ENCODE assay signal across 8 cellular contexts in genomic region chr22:37316875-37317371, GRCh38. TPM values are rescaled to one million over a fixed set of nuclear protein-coding genes. Genes with fewer than 3 reads are reported as not detected.
DNase-seq lines count a peak whose midpoint lies in the region; ATAC-seq and TF ChIP-seq lines count a peak whose summit lies in the region.

No MANE protein-coding gene starts in this region.

- H3K4me1 ChIP-seq in psoas muscle (no peaks in the 10 kb centered on the region), aorta (ENCODE audit: control insufficient read depth in 1 of 2, insufficient read depth in 2 of 2, low read length in 2 of 2) (no peaks in the 10 kb centered on the region)

- intact Hi-C loops in cardiac septum (cut with DNase I) (loop anchor here (2.0 kb wide), 2 partner anchors 112 to 140 kb away; no protein-coding TSS in a partner anchor), psoas muscle (cut with DNase I) (loop anchor here (5.0 to 10.0 kb wide), 3 partner anchors 108 to 248 kb away; partner anchors contain the start of genes CDC42EP1 (in 1 of the 2) and ELFN2 (in 1 of the 2)), aorta (cut with DNase I) (loop anchor here in 1 of 2 donors (2.0 kb wide), 1 partner anchor 140 kb away; no protein-coding TSS in a partner anchor)

- no peak overlapping the region for H3K27ac Mint-ChIP-seq in activated naive CD8-positive, alpha-beta T cell treated with anti-CD3 and anti-CD28 coated beads, Interleukin-2, amount 50 U/mL, for 24 hours

- no peak overlapping the region for H3K4me3 Mint-ChIP-seq in activated naive CD8-positive, alpha-beta T cell treated with anti-CD3 and anti-CD28 coated beads, Interleukin-2, amount 50 U/mL, for 24 hours

- peaks cover 35% of the 10 kb centered on the region for H3K4me1 Mint-ChIP-seq in activated naive CD8-positive, alpha-beta T cell treated with anti-CD3 and anti-CD28 coated beads, Interleukin-2, amount 50 U/mL, for 24 hours

- H3K36me3 ChIP-seq in psoas muscle (ENCODE audit: insufficient read depth in 1 of 2, low read depth in 1 of 2): no peaks in the 10 kb centered on the region
- no peaks in the 10 kb centered on the region for H3K36me3 ChIP-seq in aorta (ENCODE audit: control insufficient read depth in 1 of 2, insufficient read depth in 2 of 2, low read length in 1 of 2)

- peaks cover 3% of the 10 kb centered on the region for H3K36me3 Mint-ChIP-seq in activated naive CD8-positive, alpha-beta T cell treated with anti-CD3 and anti-CD28 coated beads, Interleukin-2, amount 50 U/mL, for 24 hours (ENCODE audit: low read depth)

- DNase-seq in ELF-1 (ENCODE audit: low read depth, low spot score): peak; percentile 88
- DNase-seq in LNCaP clone FGC (ENCODE audit: low read depth): peak; percentile 26
- peak; percentile 26 to 71 for DNase-seq in SW 1271 (lab: John Stamatoyannopoulos, UW)
- peak; percentile 77 for DNase-seq in activated naive CD8-positive, alpha-beta T cell treated with anti-CD3 and anti-CD28 coated beads, Interleukin-2, amount 50 U/mL, for 24 hours
- peak; percentile 86 for DNase-seq in cardiac septum (ENCODE audit: low spot score)
- DNase-seq in psoas muscle: peak; percentile 63 to 69
- peak; percentile 84 for DNase-seq in aorta
- DNase-seq in OCI-M2 (lab: John Stamatoyannopoulos, UW; ENCODE audit: unreplicated experiment): no peak

- H3K27ac ChIP-seq in psoas muscle (no peak overlapping the region), aorta (ENCODE audit: low read depth in 1 of 2, low read length in 2 of 2) (no peak overlapping the region)

- H3K27me3 ChIP-seq in psoas muscle (ENCODE audit: insufficient read depth in 3 of 3, low read length in 2 of 3) (peaks cover 0 to 30% (median 17%) of the 10 kb centered on the region in 3 donors), aorta (ENCODE audit: control insufficient read depth in 1 of 2, insufficient read depth in 2 of 2, low read length in 1 of 2) (no peaks in the 10 kb centered on the region)

- H3K4me3 ChIP-seq in LNCaP clone FGC (ENCODE audit: low read depth, low read length) (no peak overlapping the region), psoas muscle (no peak overlapping the region), aorta (ENCODE audit: low read length in 2 of 2) (no peak overlapping the region)

- no peaks in the 10 kb centered on the region for H3K9me3 Mint-ChIP-seq in activated naive CD8-positive, alpha-beta T cell treated with anti-CD3 and anti-CD28 coated beads, Interleukin-2, amount 50 U/mL, for 24 hours

- WGBS in psoas muscle, 3 donors: 26 to 34% (median 28%) methylated on average over 11 of the region's 11 CpGs
- WGBS in aorta, 2 donors: 24 to 27% methylated on average over 9 to 11 of the region's 11 CpGs

- TF ChIP-seq CTCF in LNCaP clone FGC (IDR thresholded peaks at IDR 0.05; ENCODE audit: control insufficient read depth, extremely low read depth, insufficient read depth) (peak; percentile 98), psoas muscle (IDR thresholded peaks at IDR 0.05) (peak; percentile 66)

- ATAC-seq in activated naive CD8-positive, alpha-beta T cell treated with anti-CD3 and anti-CD28 coated beads, Interleukin-2, amount 50 U/mL, for 24 hours: peak; percentile 76
- peak; percentile 76 to 87 (median 81) for ATAC-seq in psoas muscle
- ATAC-seq in aorta (ENCODE audit: low FRiP score): peak; percentile 81

- H3K9me3 ChIP-seq in psoas muscle: no peaks in the 10 kb centered on the region
- H3K9me3 ChIP-seq in aorta (ENCODE audit: control insufficient read depth, low read length): no peaks in the 10 kb centered on the region

- H3K27me3 Mint-ChIP-seq in activated naive CD8-positive, alpha-beta T cell treated with anti-CD3 and anti-CD28 coated beads, Interleukin-2, amount 50 U/mL, for 24 hours: no peaks in the 10 kb centered on the region

RNA-seq across cellular contexts. Expression of gene CYTH4, which starts 34.6 kb away (rescaled TPM):
- total RNA-seq in cardiac septum: 8.0 TPM
- 1 to 10 TPM; 3.0 to 8.5 (median 3.8) TPM for total RNA-seq in psoas muscle
- under 1 TPM; 0.63 to 0.83 (median 0.76) TPM for polyA plus RNA-seq in psoas muscle
- total RNA-seq in aorta: 10 to 100 TPM; 28.2 to 68.7 TPM
- 10 to 100 TPM in 1 of 2 donors, 1 to 10 TPM in 1; 4.5 to 15.9 TPM for polyA plus RNA-seq in aorta
